15 cellular contexts compared by ENCODE assay signal in the genomic region with DNA sequence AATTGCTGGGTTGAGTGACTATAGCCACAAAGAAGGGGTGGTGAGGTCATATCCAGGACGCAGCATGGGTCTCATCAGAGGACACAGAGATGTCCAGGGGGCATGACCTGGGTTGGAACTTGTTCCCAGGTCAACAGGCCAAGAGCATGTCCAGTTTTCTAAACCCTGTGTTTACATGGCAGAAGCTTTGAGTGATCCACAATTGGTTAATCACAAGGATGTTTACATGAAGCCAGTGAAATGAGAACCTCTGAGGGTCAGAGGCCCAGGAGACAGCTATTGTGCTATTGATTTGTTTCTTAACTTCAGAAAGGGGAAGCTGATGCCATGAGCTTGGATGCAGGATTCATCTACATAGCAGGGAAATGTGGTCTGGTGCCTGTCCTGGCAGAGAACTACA. TPM values are rescaled to one million over a fixed set of nuclear protein-coding genes. Genes with fewer than 3 reads are reported as not detected.
A peak's percentile ranks its signal among the peaks of the same experiment; 100 is the strongest.
DNase-seq lines count a peak whose midpoint lies in the region; ATAC-seq and TF ChIP-seq lines count a peak whose summit lies in the region.
"Had no signal": no experiment of that assay in that cellular context is flagged by ENCODE, and none has a peak within 500 bp of the region (broad histone marks: within the 10 kb centered on the region; RNA-seq: fewer than 3 reads in every experiment).

No MANE protein-coding gene starts in this region.

- H3K27ac Mint-ChIP-seq in nephron progenitor cell (peak overlapping the region; percentile 13), mesothelial cell of epicardium (no peak overlapping the region)
- H3K27ac Mint-ChIP-seq: CD4-positive, alpha-beta T cell; HFFc6; IgD-negative memory B cell had no signal

- DNase-seq in AG20443 (ENCODE audit: low spot score) (peak; percentile 6), NCI-H146 (lab: John Stamatoyannopoulos, UW) (peak; percentile 61), islet precursor cell (peak; percentile 50), nephron progenitor cell (no peak), epidermal melanocyte (ENCODE audit: insufficient read length, low spot score) (no peak), mesothelial cell of epicardium (ENCODE audit: low spot score in 2 of 2, unreplicated experiment in 2 of 2) (no peak)
- DNase-seq: 8988T; CD4-positive, alpha-beta T cell; DND-41; GDM1; HCEC 1CT; HFFc6; KG1 had no signal

- peaks cover under 1% of the 10 kb centered on the region for H3K9me3 Mint-ChIP-seq in nephron progenitor cell
- H3K9me3 Mint-ChIP-seq in mesothelial cell of epicardium, result no peaks in the 10 kb centered on the region
- H3K9me3 Mint-ChIP-seq: CD4-positive, alpha-beta T cell; HFFc6; IgD-negative memory B cell had no signal

- TF ChIP-seq CTCF in nephron progenitor cell (IDR thresholded peaks at IDR 0.05) (no peak), mesothelial cell of epicardium (IDR thresholded peaks at IDR 0.05; ENCODE audit: unreplicated experiment) (no peak)

- H3K27me3 Mint-ChIP-seq in nephron progenitor cell (ENCODE audit: low read depth, poor library complexity), result peaks cover 42% of the 10 kb centered on the region
- peaks cover 45% of the 10 kb centered on the region for H3K27me3 Mint-ChIP-seq in mesothelial cell of epicardium (ENCODE audit: low read depth)

- no peak for ATAC-seq in HG02759 (IDR thresholded peaks at IDR 0.05; ENCODE audit: unreplicated experiment)

- no peak overlapping the region for H3K4me3 Mint-ChIP-seq in nephron progenitor cell
- H3K4me3 Mint-ChIP-seq in mesothelial cell of epicardium, result no peak overlapping the region
- H3K4me3 Mint-ChIP-seq: CD4-positive, alpha-beta T cell; HFFc6; IgD-negative memory B cell had no signal

- H3K36me3 Mint-ChIP-seq in nephron progenitor cell (ENCODE audit: low read depth) (no peaks in the 10 kb centered on the region), mesothelial cell of epicardium (no peaks in the 10 kb centered on the region)
- H3K36me3 Mint-ChIP-seq: IgD-negative memory B cell had no signal

- H3K4me1 Mint-ChIP-seq in nephron progenitor cell, result peaks cover 8% of the 10 kb centered on the region
- H3K4me1 Mint-ChIP-seq in mesothelial cell of epicardium, result no peaks in the 10 kb centered on the region
- H3K4me1 Mint-ChIP-seq: IgD-negative memory B cell had no signal

RNA-seq across cellular contexts. Expression of a gene that starts 42.2 kb away (rescaled TPM):
- total RNA-seq in mesothelial cell of epicardium, result 35.5 to 40.3 TPM (median 39.3 TPM) in 3 replicates

RNA-seq across cellular contexts. Expression of a gene that starts 42.3 kb away (rescaled TPM):
- 5.2 to 6.4 TPM (median 5.7 TPM) in 3 replicates for total RNA-seq in mesothelial cell of epicardium

Comparison
In these comparisons a context has a peak if more than half of its experiments do, and no peak if none do; other contexts are left out.
1. DNase-seq: peak in AG20443 (single experiment), NCI-H146 (single experiment) and islet precursor cell (single experiment); none in nephron progenitor cell (single experiment), epidermal melanocyte (single experiment) and mesothelial cell of epicardium (0 of 2).